In the genomic region with DNA sequence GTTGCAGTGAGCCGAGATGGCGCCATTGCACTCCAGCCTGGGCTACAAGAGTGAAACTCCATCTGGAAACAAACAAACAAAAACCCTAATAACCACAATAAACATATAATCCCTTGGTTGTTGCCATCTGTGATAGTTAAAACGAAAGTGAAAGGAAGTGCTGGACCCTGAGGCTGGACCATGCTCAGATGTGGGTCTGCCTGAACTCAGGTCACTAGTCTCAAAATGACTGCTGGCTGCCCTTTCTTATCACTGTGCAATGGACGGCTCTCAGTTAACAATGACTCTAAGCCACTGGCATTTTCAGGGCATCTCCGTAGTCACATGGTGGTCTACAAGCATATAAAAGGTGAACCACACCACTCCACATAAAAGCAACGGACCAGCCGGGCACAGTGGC, we compare ENCODE assay signal across 13 cellular contexts.
"Had no signal": no experiment of that assay in that cellular context is flagged by ENCODE, and none has a peak within 500 bp of the region (broad histone marks: within the 10 kb centered on the region; RNA-seq: fewer than 3 reads in every experiment).

No MANE protein-coding gene starts in this region.

- H3K36me3 ChIP-seq: ascending aorta, transverse colon had no signal

- H3K4me3 Mint-ChIP-seq: activated naive CD8-positive, alpha-beta T cell treated with anti-CD3 and anti-CD28 coated beads, Interleukin-2, amount 50 U/mL, for 24 hours; activated T-helper 1 cell treated with anti-CD3 and anti-CD28 coated beads, Interleukin-12 subunit alpha, Interleukin-12 subunit beta, Interleukin-2, Interleukin-4 antibody, amounts not matched to agents 30 ng/mL and 10 ng/mL and 1 ng/mL, durations not matched to agents 14 hours and 24 hours and 36 hours; T-cell had no signal

- H3K36me3 Mint-ChIP-seq: T-cell had no signal

- H3K4me1 ChIP-seq: ascending aorta had no signal

- H3K27ac Mint-ChIP-seq: activated naive CD8-positive, alpha-beta T cell treated with anti-CD3 and anti-CD28 coated beads, Interleukin-2, amount 50 U/mL, for 24 hours; activated T-helper 1 cell treated with anti-CD3 and anti-CD28 coated beads, Interleukin-12 subunit alpha, Interleukin-12 subunit beta, Interleukin-2, Interleukin-4 antibody, amounts not matched to agents 30 ng/mL and 10 ng/mL and 1 ng/mL, durations not matched to agents 14 hours and 24 hours and 36 hours; T-cell had no signal

- H3K4me3 ChIP-seq: ascending aorta, transverse colon had no signal

- ATAC-seq: activated naive CD8-positive, alpha-beta T cell treated with anti-CD3 and anti-CD28 coated beads, Interleukin-2, amount 50 U/mL, for 24 hours; T-cell had no signal

- FAIRE-seq: bronchial epithelial cell, endothelial cell of umbilical vein had no signal

- H3K27me3 Mint-ChIP-seq: activated naive CD8-positive, alpha-beta T cell treated with anti-CD3 and anti-CD28 coated beads, Interleukin-2, amount 50 U/mL, for 24 hours; T-cell had no signal

- DNase-seq: activated CD4-positive, alpha-beta T cell treated with anti-CD3 and anti-CD28 coated beads for 4 hours; activated naive CD4-positive, alpha-beta T cell treated with Interleukin-2 at 50 U/mL for 16 hours; activated naive CD8-positive, alpha-beta T cell treated with anti-CD3 and anti-CD28 coated beads, Interleukin-2, amount 50 U/mL, for 24 hours; foreskin melanocyte; head of caudate nucleus; islet precursor cell; retina; T-cell; transverse colon had no signal

- H3K27ac ChIP-seq: ascending aorta, transverse colon had no signal

- H3K9me3 ChIP-seq: ascending aorta, transverse colon had no signal

- H3K9me3 Mint-ChIP-seq: activated naive CD8-positive, alpha-beta T cell treated with anti-CD3 and anti-CD28 coated beads, Interleukin-2, amount 50 U/mL, for 24 hours had no signal

- H3K27me3 ChIP-seq: ascending aorta, transverse colon had no signal
